ENCODE assay signal across 8 cellular contexts in genomic region chr14:50714452-50715073, GRCh38. TPM values are rescaled to one million over a fixed set of nuclear protein-coding genes. Genes with fewer than 3 reads are reported as not detected.
DNase-seq lines count a peak whose midpoint lies in the region; TF ChIP-seq lines count a peak whose summit lies in the region.

No MANE protein-coding gene starts in this region.

- no peak overlapping the region for H3K18ac ChIP-seq in mesenchymal stem cell (ENCODE audit: low read depth in 1 of 2, low read length in 2 of 2)

- H3K14ac ChIP-seq in mesenchymal stem cell (ENCODE audit: low read length in 2 of 2) = no peak overlapping the region

- H3K23ac ChIP-seq in mesenchymal stem cell (ENCODE audit: low read length in 2 of 2) = no peak overlapping the region

- in situ Hi-C loops in T47D (cut with HindIII; ENCODE audit: low pct_unique_long_range_greater_than_20kb, low sequenced_read_pairs) = no loop called here

- H3K4me3 ChIP-seq in BE2C (ENCODE audit: low read depth, low read length) (no peak overlapping the region), NB4 (ENCODE audit: low read depth, low read length) (no peak overlapping the region), mesenchymal stem cell (ENCODE audit: insufficient read depth in 1 of 2, low read depth in 1 of 2, low read length in 2 of 2) (no peak overlapping the region)

- H3K36me3 ChIP-seq in BE2C (no peaks in the 10 kb centered on the region), mesenchymal stem cell (ENCODE audit: control insufficient read depth in 1 of 2, insufficient read depth in 2 of 2, low read depth in 1 of 2, low read length in 2 of 2) (peaks cover 0 to 6% of the 10 kb centered on the region in 2 experiments)

- H3K27me3 ChIP-seq in BE2C (no peaks in the 10 kb centered on the region), mesenchymal stem cell (ENCODE audit: control insufficient read depth in 1 of 2, insufficient read depth in 1 of 2, low read length in 2 of 2) (no peaks in the 10 kb centered on the region)

- H3K4me1 ChIP-seq in BE2C (no peaks in the 10 kb centered on the region), mesenchymal stem cell (ENCODE audit: control insufficient read depth, insufficient read depth, low read depth, low read length) (no peaks in the 10 kb centered on the region)

- H3K9me3 ChIP-seq in BE2C = no peaks in the 10 kb centered on the region
- no peaks in the 10 kb centered on the region for H3K9me3 ChIP-seq in mesenchymal stem cell (ENCODE audit: control insufficient read depth, low read length)

- H2BK120ac ChIP-seq in mesenchymal stem cell (ENCODE audit: low read depth, low read length) = no peak overlapping the region

- H2AFZ ChIP-seq in mesenchymal stem cell (ENCODE audit: low read depth, low read length) = no peak overlapping the region

- no peak overlapping the region for H2BK12ac ChIP-seq in mesenchymal stem cell (ENCODE audit: low read length in 2 of 2)

- no peak overlapping the region for H3K4me2 ChIP-seq in mesenchymal stem cell (ENCODE audit: low read length, poor library complexity, severe bottlenecking)

- H2BK15ac ChIP-seq in mesenchymal stem cell (ENCODE audit: low read depth, poor library complexity, severe bottlenecking) = no peak overlapping the region

- no peak for TF ChIP-seq POLR2A in NB4 (IDR thresholded peaks at IDR 0.05; ENCODE audit: extremely low read depth, insufficient read length)

- no peak overlapping the region for H2AK5ac ChIP-seq in mesenchymal stem cell (ENCODE audit: low read length, severe bottlenecking)

- H3K9ac ChIP-seq in mesenchymal stem cell (ENCODE audit: low read length) = no peak overlapping the region

- WGBS in mesenchymal stem cell = 84% methylated on average over 1 of the region's 2 CpGs

- no peaks in the 10 kb centered on the region for H3K79me1 ChIP-seq in mesenchymal stem cell (replicated peaks; ENCODE audit: low read length, poor library complexity, severe bottlenecking)

- no peak overlapping the region for H2BK5ac ChIP-seq in mesenchymal stem cell (ENCODE audit: low read depth, low read length, poor library complexity, severe bottlenecking)

- H3K27ac ChIP-seq in mesenchymal stem cell (ENCODE audit: low read length, poor library complexity, severe bottlenecking) = no peak overlapping the region

- no peak overlapping the region for H4K91ac ChIP-seq in mesenchymal stem cell (ENCODE audit: low read length)

- no peak overlapping the region for H4K8ac ChIP-seq in mesenchymal stem cell (ENCODE audit: low read length)

- H3K4ac ChIP-seq in mesenchymal stem cell (ENCODE audit: low read depth in 1 of 2, low read length in 2 of 2) = no peak overlapping the region

- DNase-seq in BE2C = no peak
- peak; percentile 51 for DNase-seq in NB4 (ENCODE audit: low read depth)
- peak; percentile 60 to 68 for DNase-seq in T47D (ENCODE audit: low read depth in 1 of 2, low spot score in 1 of 2)
- DNase-seq in mesenchymal stem cell = peak; percentile 33
- DNase-seq in retina = no peak
- DNase-seq in effector CD8-positive, alpha-beta T cell (lab: John Stamatoyannopoulos, UW) = no peak
- DNase-seq in amniotic stem cell (lab: John Stamatoyannopoulos, UW) = no peak

- TF ChIP-seq CTCF in BE2C (IDR thresholded peaks at IDR 0.05; ENCODE audit: low read depth, low read length) (peak; percentile 65), GM12874 (IDR thresholded peaks at IDR 0.05; ENCODE audit: insufficient read depth, low read depth, low read length) (peak; percentile 70), NB4 (IDR thresholded peaks at IDR 0.05; ENCODE audit: low read depth, low read length) (peak; percentile 72)

RNA-seq across cellular contexts. Expression of gene SAV1, which starts 46.5 kb away (rescaled TPM):
- polyA plus RNA-seq in BE2C (2012; ENCODE audit: insufficient read depth, insufficient read length, low read depth) = 15.1 TPM
- polyA plus RNA-seq in mesenchymal stem cell (2013, experiment 1 of 2) = 22.8 TPM
- 23.0 TPM for polyA plus RNA-seq in mesenchymal stem cell (2013, experiment 2 of 2)

Comparison
In these comparisons a context has a peak if more than half of its experiments do, and no peak if none do; other contexts are left out.
1. DNase-seq: peak in NB4 (single experiment), T47D (2 of 2) and mesenchymal stem cell (single experiment); none in BE2C (single experiment), retina (single experiment), effector CD8-positive, alpha-beta T cell (single experiment) and amniotic stem cell (single experiment).
2. Peak in every context shown above with its lines, with median percentiles within 50 percentile points of each other: CTCF ChIP-seq.